In the genomic region with DNA sequence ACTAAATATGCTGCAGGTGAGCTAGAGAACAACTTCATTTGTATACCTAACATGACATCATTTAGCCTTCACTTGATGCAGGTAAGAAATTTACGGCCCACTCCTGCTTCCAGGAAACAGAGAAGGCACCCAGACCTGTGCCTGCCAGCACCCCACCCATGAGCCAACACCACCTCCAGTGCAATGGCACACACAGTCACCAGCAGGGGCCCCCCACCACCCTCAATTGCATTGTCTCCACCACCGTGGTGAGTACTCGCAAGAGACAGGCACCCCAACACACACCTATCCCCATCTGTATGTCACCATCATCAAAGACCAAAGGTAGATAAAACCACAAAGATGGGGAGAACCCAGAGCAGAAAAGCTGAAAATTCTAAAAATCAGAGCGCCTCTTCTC, we compare ENCODE assay signal across 28 cellular contexts.
"Had no signal": no experiment of that assay in that cellular context is flagged by ENCODE, and none has a peak within 500 bp of the region (broad histone marks: within the 10 kb centered on the region; RNA-seq: fewer than 3 reads in every experiment).

No MANE protein-coding gene starts in this region.

- H3K27ac Mint-ChIP-seq: activated B cell treated with CpG ODN at 0.5 μM for 24 hours; activated naive CD4-positive, alpha-beta T cell treated with anti-CD3 and anti-CD28 coated beads, Interleukin-2, amount 50 U/mL, for 24 hours; activated T-helper 1 cell treated with anti-CD3 and anti-CD28 coated beads, Interleukin-12 subunit alpha, Interleukin-12 subunit beta, Interleukin-2, Interleukin-4 antibody, amounts not matched to agents 30 ng/mL and 10 ng/mL and 1 ng/mL, durations not matched to agents 14 hours and 24 hours and 36 hours; immature natural killer cell; nephron had no signal

- H3K9me3 ChIP-seq: adrenal gland, body of pancreas, esophagus muscularis mucosa, testis, transverse colon had no signal

- FAIRE-seq: colon, kidney had no signal

- H3K27ac ChIP-seq: adrenal gland, body of pancreas, esophagus muscularis mucosa, foreskin keratinocyte, heart left ventricle, spleen, testis, transverse colon had no signal

- H3K4me3 ChIP-seq: adrenal gland, body of pancreas, esophagus muscularis mucosa, heart left ventricle, spleen, testis, transverse colon had no signal

- H3K27me3 ChIP-seq: adrenal gland, body of pancreas, esophagus muscularis mucosa, foreskin keratinocyte, heart left ventricle, testis, transverse colon had no signal

- DNase-seq: activated B cell treated with CpG ODN at 0.5 μM for 24 hours; activated CD4-positive, alpha-beta T cell treated with anti-CD3 and anti-CD28 coated beads for 48 hours; activated effector memory CD4-positive, alpha-beta T cell treated with anti-CD3 and anti-CD28 coated beads, Interleukin-2, amount 50 U/mL, for 16 hours; activated T-cell treated with anti-CD3 and anti-CD28 coated beads for 4 hours; adrenal gland; aorta; body of pancreas; dermis blood vessel endothelial cell; effector CD4-positive, alpha-beta T cell; foreskin keratinocyte; heart left ventricle; hypothalamus; immature natural killer cell; kidney; left colon; mammary epithelial cell; posterior cingulate gyrus; right cardiac atrium; spleen; stimulated activated CD4-positive, alpha-beta T cell treated with anti-CD3 and anti-CD28 coated beads, Interleukin-2, amount 100 ng/mL, for 48 hours; stimulated activated naive CD8-positive, alpha-beta T cell treated with anti-CD3 and anti-CD28 coated beads, Interleukin-15, Interleukin-2, amounts not matched to agents 100 U/mL and 50 U/mL, for 24 hours; testis; transverse colon had no signal

- H3K9me3 Mint-ChIP-seq: activated B cell treated with CpG ODN at 0.5 μM for 24 hours; activated naive CD4-positive, alpha-beta T cell treated with anti-CD3 and anti-CD28 coated beads, Interleukin-2, amount 50 U/mL, for 24 hours; activated T-helper 1 cell treated with anti-CD3 and anti-CD28 coated beads, Interleukin-12 subunit alpha, Interleukin-12 subunit beta, Interleukin-2, Interleukin-4 antibody, amounts not matched to agents 30 ng/mL and 10 ng/mL and 1 ng/mL, durations not matched to agents 14 hours and 24 hours and 36 hours had no signal

- H3K36me3 Mint-ChIP-seq: immature natural killer cell had no signal

- H3K4me1 ChIP-seq: adrenal gland, body of pancreas, esophagus muscularis mucosa, foreskin keratinocyte, heart left ventricle, spleen, testis, transverse colon had no signal

- H3K36me3 ChIP-seq: adrenal gland, esophagus muscularis mucosa, heart left ventricle, spleen, transverse colon had no signal

- ATAC-seq: body of pancreas; foreskin keratinocyte; heart left ventricle; left colon; right cardiac atrium; stimulated activated naive CD8-positive, alpha-beta T cell treated with anti-CD3 and anti-CD28 coated beads, Interleukin-15, Interleukin-2, amounts not matched to agents 100 U/mL and 50 U/mL, for 24 hours had no signal

- H3K4me1 Mint-ChIP-seq: activated B cell treated with CpG ODN at 0.5 μM for 24 hours; activated naive CD4-positive, alpha-beta T cell treated with anti-CD3 and anti-CD28 coated beads, Interleukin-2, amount 50 U/mL, for 24 hours; immature natural killer cell; nephron had no signal

- H3K4me3 Mint-ChIP-seq: activated B cell treated with CpG ODN at 0.5 μM for 24 hours; activated naive CD4-positive, alpha-beta T cell treated with anti-CD3 and anti-CD28 coated beads, Interleukin-2, amount 50 U/mL, for 24 hours; activated T-helper 1 cell treated with anti-CD3 and anti-CD28 coated beads, Interleukin-12 subunit alpha, Interleukin-12 subunit beta, Interleukin-2, Interleukin-4 antibody, amounts not matched to agents 30 ng/mL and 10 ng/mL and 1 ng/mL, durations not matched to agents 14 hours and 24 hours and 36 hours; immature natural killer cell; nephron had no signal
